In the genomic region with DNA sequence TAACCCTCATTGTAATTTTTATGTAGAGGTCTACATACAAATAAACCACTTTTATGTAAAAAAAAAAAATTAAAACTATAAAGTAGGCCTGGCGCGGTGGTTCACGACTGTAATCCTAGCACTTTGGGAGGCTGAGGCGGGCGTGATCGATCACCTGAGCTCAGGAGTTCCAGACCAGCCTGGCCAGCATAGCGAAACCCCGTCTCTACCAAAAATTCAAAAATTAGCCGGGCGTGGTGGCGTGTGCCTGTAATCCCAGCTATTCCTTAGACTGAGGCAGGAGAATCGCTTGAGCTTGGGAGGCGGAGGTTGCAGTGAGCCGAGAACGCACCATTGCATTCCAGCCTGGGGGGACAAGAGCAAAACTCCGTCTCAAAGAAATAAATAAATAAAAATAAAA, we compare ENCODE assay signal across 8 cellular contexts. TPM values are rescaled to one million over a fixed set of nuclear protein-coding genes. Genes with fewer than 3 reads are reported as not detected.
DNase-seq lines count a peak whose midpoint lies in the region; ATAC-seq and TF ChIP-seq lines count a peak whose summit lies in the region.

No MANE protein-coding gene starts in this region.

- H3K27ac ChIP-seq in Peyer's patch: peak overlapping the region in 2 of 4 donors; percentile 88 to 98

- peaks cover 12% of the 10 kb centered on the region for H3K36me3 Mint-ChIP-seq in progenitor cell of endocrine pancreas (ENCODE audit: insufficient read depth)

- no peak for ATAC-seq in GM18498 (IDR thresholded peaks at IDR 0.05; ENCODE audit: unreplicated experiment)

- H3K9me3 Mint-ChIP-seq in progenitor cell of endocrine pancreas (ENCODE audit: low read depth): no peaks in the 10 kb centered on the region

- peak overlapping the region; percentile 89 for H3K27ac Mint-ChIP-seq in progenitor cell of endocrine pancreas

- H3K4me3 ChIP-seq in GM06990 (replicated peaks; ENCODE audit: low read depth, low read length) (peak overlapping the region; percentile 50), Peyer's patch (peak overlapping the region in 3 of 4 donors; percentile 78 to 87 (median 79)), epithelial cell of proximal tubule (ENCODE audit: low read depth, low read length) (peak overlapping the region; percentile 93)

- no peak for TF ChIP-seq POLR2A in Peyer's patch (IDR thresholded peaks at IDR 0.05)

- DNase-seq in GM06990 (ENCODE audit: extremely low read depth, insufficient read length): no peak
- DNase-seq in Peyer's patch: peak in 1 of 3 donors; percentile 31
- DNase-seq in epithelial cell of proximal tubule (ENCODE audit: low read depth): no peak
- no peak for DNase-seq in progenitor cell of endocrine pancreas (ENCODE audit: low spot score, unreplicated experiment)
- no peak for DNase-seq in NCI-H524 treated with DMSO at 0.1 percent for 48 hours (lab: John Stamatoyannopoulos, UW)
- DNase-seq in NCI-H1694 treated with DMSO at 0.1 percent for 48 hours (lab: John Stamatoyannopoulos, UW): no peak
- no peak for DNase-seq in T1000 (lab: John Stamatoyannopoulos, UW)

- peak overlapping the region; percentile 89 for H3K4me3 Mint-ChIP-seq in progenitor cell of endocrine pancreas (ENCODE audit: low read depth)

- peaks cover 0 to 20% (median 0%) of the 10 kb centered on the region in 4 donors for H3K4me1 ChIP-seq in Peyer's patch

- H3K36me3 ChIP-seq in GM06990 (ENCODE audit: control insufficient read depth, insufficient read depth, low read length) (no peaks in the 10 kb centered on the region; the same call in 1 of the 2 replicates), Peyer's patch (peaks cover 0 to 11% (median 0%) of the 10 kb centered on the region in 3 donors)

- peaks cover 17% of the 10 kb centered on the region for H3K4me1 Mint-ChIP-seq in progenitor cell of endocrine pancreas (ENCODE audit: low read depth)

- no peaks in the 10 kb centered on the region for H3K27me3 ChIP-seq in GM06990 (replicated peaks; ENCODE audit: control insufficient read depth, insufficient read depth, low read length)
- no peaks in the 10 kb centered on the region for H3K27me3 ChIP-seq in Peyer's patch

- H3K27me3 Mint-ChIP-seq in progenitor cell of endocrine pancreas: no peaks in the 10 kb centered on the region

- no peaks in the 10 kb centered on the region for H3K9me3 ChIP-seq in Peyer's patch

- TF ChIP-seq CTCF in GM06990 (IDR thresholded peaks at IDR 0.05; ENCODE audit: insufficient read depth, low read length, poor library complexity, severe bottlenecking) (no peak), Peyer's patch (IDR thresholded peaks at IDR 0.05) (no peak), epithelial cell of proximal tubule (conservative IDR thresholded peaks at IDR 0.05; ENCODE audit: low read depth, low read length) (no peak), progenitor cell of endocrine pancreas (IDR thresholded peaks at IDR 0.05; ENCODE audit: unreplicated experiment) (no peak)

RNA-seq across cellular contexts. Expression of gene SLC12A6, which starts 0.8 kb away (rescaled TPM):
- total RNA-seq in Peyer's patch: 100 to 1,000 TPM in 1 of 4 donors, 10 to 100 TPM in 3; 48.7 to 111 (median 54.1) TPM
- total RNA-seq in epithelial cell of proximal tubule: 4.8 and 8.3 TPM in 2 replicates
- total RNA-seq in progenitor cell of endocrine pancreas: 28.7 and 30.9 TPM in 2 replicates

RNA-seq across cellular contexts. Expression of gene NOP10, which starts 4.6 kb away (rescaled TPM):
- total RNA-seq in Peyer's patch: 100 to 1,000 TPM in 2 of 4 donors, 10 to 100 TPM in 2; 56.2 to 143 (median 96.3) TPM
- 319 TPM in 2 replicates for total RNA-seq in epithelial cell of proximal tubule
- 134 and 139 TPM in 2 replicates for total RNA-seq in progenitor cell of endocrine pancreas

RNA-seq across cellular contexts. Expression of gene NUTM1, which starts 4.8 kb away (rescaled TPM):
- total RNA-seq in Peyer's patch: not detected
- total RNA-seq in epithelial cell of proximal tubule: not detected in 2 replicates
- total RNA-seq in progenitor cell of endocrine pancreas: not detected in 2 replicates

RNA-seq across cellular contexts. Expression of gene LPCAT4, which starts 28.6 kb away (rescaled TPM):
- 100 to 1,000 TPM in 2 of 4 donors, 10 to 100 TPM in 2; 52.8 to 268 (median 108) TPM for total RNA-seq in Peyer's patch
- total RNA-seq in epithelial cell of proximal tubule: 13.2 and 33.2 TPM in 2 replicates
- 65.7 and 68.2 TPM in 2 replicates for total RNA-seq in progenitor cell of endocrine pancreas
